In genomic region chr3:187013080-187013838, GRCh38 we compare ENCODE assay signal across 9 cellular contexts.
A peak's percentile ranks its signal among the peaks of the same experiment; 100 is the strongest.
DNase-seq lines count a peak whose midpoint lies in the region; ATAC-seq and TF ChIP-seq lines count a peak whose summit lies in the region.
"Had no signal": no experiment of that assay in that cellular context is flagged by ENCODE, and none has a peak within 500 bp of the region (broad histone marks: within the 10 kb centered on the region; RNA-seq: fewer than 3 reads in every experiment).

No MANE protein-coding gene starts in this region.

- H3K4me3 Mint-ChIP-seq in CD4-positive, CD25-positive, alpha-beta regulatory T cell = peak overlapping the region; percentile 24 to 84 (median 74)
- H3K4me3 Mint-ChIP-seq in nephron = no peak overlapping the region

- peaks cover 0 to under 1% (median 0%) of the 10 kb centered on the region in 7 donors for H3K9me3 Mint-ChIP-seq in CD4-positive, CD25-positive, alpha-beta regulatory T cell
- no peaks in the 10 kb centered on the region for H3K9me3 Mint-ChIP-seq in nephron

- peak in 1 of 2 donors; percentile 4 for ATAC-seq in CD4-positive, CD25-positive, alpha-beta regulatory T cell (ENCODE audit: low read depth in 2 of 2)

- H3K4me1 ChIP-seq in CD4-positive, CD25-positive, alpha-beta regulatory T cell (ENCODE audit: control insufficient read depth, insufficient read depth, low read length, poor library complexity, severe bottlenecking) = peaks cover 27% of the 10 kb centered on the region

- peaks cover 24% of the 10 kb centered on the region for H3K36me3 ChIP-seq in CD4-positive, CD25-positive, alpha-beta regulatory T cell (ENCODE audit: control insufficient read depth, insufficient read depth, low read length)

- no peaks in the 10 kb centered on the region for H3K27me3 Mint-ChIP-seq in CD4-positive, CD25-positive, alpha-beta regulatory T cell
- no peaks in the 10 kb centered on the region for H3K27me3 Mint-ChIP-seq in nephron (ENCODE audit: low read depth)

- no peaks in the 10 kb centered on the region for H3K27me3 ChIP-seq in CD4-positive, CD25-positive, alpha-beta regulatory T cell (ENCODE audit: control insufficient read depth, insufficient read depth, low read length)

- H3K27ac ChIP-seq in CD4-positive, CD25-positive, alpha-beta regulatory T cell (ENCODE audit: insufficient read depth, low read length, poor library complexity, severe bottlenecking) = peak overlapping the region; percentile 37
- peak overlapping the region; percentile 5 for H3K27ac ChIP-seq in cingulate gyrus (ENCODE audit: low read depth, low read length)

- peaks cover 32% of the 10 kb centered on the region for H3K36me3 Mint-ChIP-seq in CD4-positive, CD25-positive, alpha-beta regulatory T cell
- peaks cover 23% of the 10 kb centered on the region for H3K36me3 Mint-ChIP-seq in nephron (ENCODE audit: low read depth)

- no peak for TF ChIP-seq CTCF in nephron (IDR thresholded peaks at IDR 0.05; ENCODE audit: unreplicated experiment in 3 of 3)

- peak overlapping the region; percentile 49 for H3K4me3 ChIP-seq in CD4-positive, CD25-positive, alpha-beta regulatory T cell (ENCODE audit: low read depth, low read length)

- no peaks in the 10 kb centered on the region for H3K9me3 ChIP-seq in CD4-positive, CD25-positive, alpha-beta regulatory T cell (ENCODE audit: control insufficient read depth in 2 of 2, low read length in 2 of 2)

- H3K4me1 Mint-ChIP-seq in CD4-positive, CD25-positive, alpha-beta regulatory T cell = peaks cover 23 to 65% (median 35%) of the 10 kb centered on the region in 4 donors
- peaks cover 4% of the 10 kb centered on the region for H3K4me1 Mint-ChIP-seq in nephron

- DNase-seq in CD4-positive, CD25-positive, alpha-beta regulatory T cell = no peak
- DNase-seq in NOMO-1 treated with DMSO at 0.1 percent for 48 hours (lab: John Stamatoyannopoulos, UW; ENCODE audit: unreplicated experiment) = peak; percentile 83
- DNase-seq in activated effector memory CD4-positive, alpha-beta T cell treated with anti-CD3 and anti-CD28 coated beads, Interleukin-2, amount 50 U/mL, for 16 hours = no peak
- no peak for DNase-seq in kidney glomerular epithelial cell (lab: John Stamatoyannopoulos, UW)
- no peak for DNase-seq in mesenteric fat pad (ENCODE audit: low spot score)
- DNase-seq in cerebellar cortex (ENCODE audit: low spot score) = no peak
- DNase-seq: NCI-H446 had no signal

- H3K27ac Mint-ChIP-seq in CD4-positive, CD25-positive, alpha-beta regulatory T cell = peak overlapping the region; percentile 91 to 99 (median 97)
- peak overlapping the region; percentile 51 to 76 (median 63) for H3K27ac Mint-ChIP-seq in nephron

Comparison
In these comparisons a context has a peak if more than half of its experiments do, and no peak if none do; other contexts are left out.
1. H3K4me3 Mint-ChIP-seq: peak in CD4-positive, CD25-positive, alpha-beta regulatory T cell (4 of 4); none in nephron (0 of 3).